Comparison of ENCODE assay signal across 18 cellular contexts in the genomic region with DNA sequence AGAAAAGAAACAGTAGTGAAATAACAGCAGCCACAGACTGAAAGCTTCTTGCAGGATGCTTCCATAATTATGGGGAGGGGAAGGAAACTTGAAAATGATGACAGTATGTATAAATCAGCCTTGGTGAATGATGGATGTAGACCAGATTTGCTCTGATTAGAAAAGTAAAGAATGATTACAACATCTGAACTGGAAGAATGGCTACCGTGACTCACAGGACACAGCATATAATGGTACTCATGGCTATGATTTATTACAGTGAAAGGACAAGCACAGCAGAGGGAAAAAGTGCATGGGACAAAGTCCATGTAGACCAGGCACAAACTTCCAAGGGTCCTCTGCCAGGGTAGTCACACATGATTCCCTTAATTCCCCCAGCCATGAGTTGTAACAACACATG.
"Had no signal": no experiment of that assay in that cellular context is flagged by ENCODE, and none has a peak within 500 bp of the region (broad histone marks: within the 10 kb centered on the region; RNA-seq: fewer than 3 reads in every experiment).

No MANE protein-coding gene starts in this region.

- H3K36me3 ChIP-seq: lower lobe of right lung, pancreas, thoracic aorta had no signal

- H3K27me3 ChIP-seq: pancreas had no signal

- FAIRE-seq: pancreas, TTC549, urothelium cell line had no signal

- H3K4me1 ChIP-seq: lower lobe of right lung, pancreas had no signal

- H3K4me1 Mint-ChIP-seq: activated naive CD4-positive, alpha-beta T cell treated with anti-CD3 and anti-CD28 coated beads, Interleukin-2, amount 50 U/mL, for 24 hours; brain; naive B cell had no signal

- H3K9me3 ChIP-seq: lower lobe of right lung, pancreas, thoracic aorta had no signal

- H3K27me3 Mint-ChIP-seq: brain had no signal

- H3K27ac ChIP-seq: lower lobe of right lung, pancreas, thoracic aorta had no signal

- ATAC-seq: lower lobe of right lung, pancreas had no signal

- H3K4me3 Mint-ChIP-seq: activated naive CD4-positive, alpha-beta T cell treated with anti-CD3 and anti-CD28 coated beads, Interleukin-2, amount 50 U/mL, for 24 hours; brain; naive B cell; stimulated activated naive CD8-positive, alpha-beta T cell treated with anti-CD3 and anti-CD28 coated beads, Interleukin-15, Interleukin-2, amounts not matched to agents 100 ng/mL and 50 ng/mL, for 24 hours had no signal

- H3K27ac Mint-ChIP-seq: activated naive CD4-positive, alpha-beta T cell treated with anti-CD3 and anti-CD28 coated beads, Interleukin-2, amount 50 U/mL, for 24 hours; brain; naive B cell; stimulated activated naive CD8-positive, alpha-beta T cell treated with anti-CD3 and anti-CD28 coated beads, Interleukin-15, Interleukin-2, amounts not matched to agents 100 ng/mL and 50 ng/mL, for 24 hours had no signal

- H3K36me3 Mint-ChIP-seq: activated naive CD4-positive, alpha-beta T cell treated with anti-CD3 and anti-CD28 coated beads, Interleukin-2, amount 50 U/mL, for 24 hours; brain; naive B cell had no signal

- H3K9me3 Mint-ChIP-seq: activated naive CD4-positive, alpha-beta T cell treated with anti-CD3 and anti-CD28 coated beads, Interleukin-2, amount 50 U/mL, for 24 hours had no signal

- H3K4me3 ChIP-seq: lower lobe of right lung, pancreas, thoracic aorta had no signal

- DNase-seq: activated CD4-positive, alpha-beta T cell treated with anti-CD3 and anti-CD28 coated beads, Interleukin-2, amount 50 U/mL, for 1 hour; activated CD4-positive, CD25-positive, alpha-beta regulatory T cell; amniotic stem cell; cerebellar nuclear complex; dermis blood vessel endothelial cell; hippocampal formation; kidney glomerular epithelial cell; lower lobe of right lung; naive B cell; pancreas; stimulated activated CD4-positive, alpha-beta T cell treated with anti-CD3 and anti-CD28 coated beads, Interleukin-4, amount 100 ng/mL, for 24 hours; T-helper 2 cell had no signal
